12 cellular contexts compared by ENCODE assay signal in genomic region chr4:153418581-153418980, GRCh38. TPM values are rescaled to one million over a fixed set of nuclear protein-coding genes. Genes with fewer than 3 reads are reported as not detected.
DNase-seq lines count a peak whose midpoint lies in the region; ATAC-seq and TF ChIP-seq lines count a peak whose summit lies in the region.
"Had no signal": no experiment of that assay in that cellular context is flagged by ENCODE, and none has a peak within 500 bp of the region (broad histone marks: within the 10 kb centered on the region; RNA-seq: fewer than 3 reads in every experiment).

No MANE protein-coding gene starts in this region.

- H3K36me3 ChIP-seq in DND-41 (ENCODE audit: insufficient read depth, low read length), result peaks cover 19% of the 10 kb centered on the region
- no peaks in the 10 kb centered on the region; the same call in 1 of the 2 replicates for H3K36me3 ChIP-seq in HUES48 (ENCODE audit: control insufficient read depth, insufficient read depth, low read length)
- no peaks in the 10 kb centered on the region for H3K36me3 ChIP-seq in colonic mucosa
- H3K36me3 ChIP-seq: thoracic aorta had no signal

- H3K4me3 ChIP-seq in DND-41 (ENCODE audit: low read depth in 1 of 2, low read length in 2 of 2), result no peak overlapping the region
- H3K4me3 ChIP-seq in HUES48 (ENCODE audit: low read depth, low read length), result no peak overlapping the region
- no peak overlapping the region for H3K4me3 ChIP-seq in colonic mucosa
- H3K4me3 ChIP-seq: body of pancreas, thoracic aorta had no signal

- no peak overlapping the region for H3K4me2 ChIP-seq in DND-41 (ENCODE audit: insufficient read depth, low read length)

- H3K79me2 ChIP-seq in DND-41 (ENCODE audit: insufficient read depth, low read length), result no peaks in the 10 kb centered on the region; the same call in 1 of the 2 replicates

- H3K4me1 ChIP-seq in DND-41 (ENCODE audit: insufficient read depth, low read length), result peaks cover 17% of the 10 kb centered on the region
- peaks cover 10% of the 10 kb centered on the region; the same call in 1 of the 2 replicates for H3K4me1 ChIP-seq in HUES48 (ENCODE audit: control insufficient read depth, insufficient read depth, low read length)
- H3K4me1 ChIP-seq in colonic mucosa, result no peaks in the 10 kb centered on the region
- H3K4me1 ChIP-seq: body of pancreas had no signal

- no peak for TF ChIP-seq CTCF in DND-41 (IDR thresholded peaks at IDR 0.05; ENCODE audit: borderline replicate concordance, extremely low read depth, low read length, poor library complexity, severe bottlenecking)
- TF ChIP-seq CTCF in colonic mucosa (IDR thresholded peaks at IDR 0.05), result no peak

- peak overlapping the region; percentile 66 for H3K27ac ChIP-seq in DND-41 (ENCODE audit: low read length)
- peak overlapping the region; percentile 41 for H3K27ac ChIP-seq in HUES48 (ENCODE audit: low read depth, low read length)
- H3K27ac ChIP-seq in colonic mucosa, result no peak overlapping the region
- H3K27ac ChIP-seq: body of pancreas, thoracic aorta had no signal

- ATAC-seq in DND-41 (ENCODE audit: insufficient read depth, low read depth) (0 out of 3 replicates have a peak, but pooled peaks have one; percentile 32), HG03097 (IDR thresholded peaks at IDR 0.05; ENCODE audit: low FRiP score, unreplicated experiment) (no peak), HG03439 (IDR thresholded peaks at IDR 0.05; ENCODE audit: unreplicated experiment) (no peak)
- ATAC-seq: body of pancreas had no signal

- H3K27me3 ChIP-seq in DND-41 (ENCODE audit: insufficient read depth, low read length, poor library complexity), result no peaks in the 10 kb centered on the region
- H3K27me3 ChIP-seq in HUES48 (ENCODE audit: control insufficient read depth, insufficient read depth, low read length), result no peaks in the 10 kb centered on the region
- no peaks in the 10 kb centered on the region for H3K27me3 ChIP-seq in colonic mucosa
- H3K27me3 ChIP-seq: body of pancreas had no signal

- H4K20me1 ChIP-seq in DND-41 (ENCODE audit: insufficient read depth, low read length), result no peaks in the 10 kb centered on the region

- no peaks in the 10 kb centered on the region for H3K9me3 ChIP-seq in DND-41 (ENCODE audit: insufficient read depth, low read length, severe bottlenecking)
- no peaks in the 10 kb centered on the region for H3K9me3 ChIP-seq in HUES48 (ENCODE audit: control insufficient read depth, insufficient read depth, low read length)
- H3K9me3 ChIP-seq in colonic mucosa, result no peaks in the 10 kb centered on the region
- H3K9me3 ChIP-seq: body of pancreas, thoracic aorta had no signal

- intact Hi-C loops in colonic mucosa (cut with DNase I), result no loop called here

- DNase-seq in DND-41 (no peak), amniotic epithelial cell (ENCODE audit: low read depth) (peak; percentile 66), left kidney (ENCODE audit: low read depth, low spot score) (peak; percentile 57), colonic mucosa (no peak), NCI-H510A (lab: John Stamatoyannopoulos, UW) (no peak)
- DNase-seq: body of pancreas; DMS153; effector memory CD4-positive, alpha-beta T cell had no signal

- no peak overlapping the region for H2AFZ ChIP-seq in DND-41 (ENCODE audit: low read depth, low read length)

- H3K9ac ChIP-seq in DND-41 (ENCODE audit: low read depth, low read length), result no peak overlapping the region
- H3K9ac ChIP-seq in HUES48 (ENCODE audit: low read depth, low read length), result no peak overlapping the region
- H3K9ac ChIP-seq in colonic mucosa (ENCODE audit: low read depth in 2 of 2, low read length in 2 of 2), result no peak overlapping the region

RNA-seq across cellular contexts. Expression of gene TMEM131L, which starts 47.6 kb away (rescaled TPM):
- 1 to 10 TPM; 4.8 to 6.2 TPM for total RNA-seq in colonic mucosa

Comparison
In these comparisons a context has a peak if more than half of its experiments do, and no peak if none do; other contexts are left out.
1. DNase-seq: peak in amniotic epithelial cell (single experiment) and left kidney (single experiment); none in DND-41 (single experiment), colonic mucosa (single experiment) and NCI-H510A (single experiment).